ENCODE assay signal across 1 cellular context in genomic region chr4:20809796-20810195, GRCh38.
TF ChIP-seq lines count a peak whose summit lies in the region.

No MANE protein-coding gene starts in this region.

TF ChIP-seq in HCT116, 20 proteins besides CTCF, POLR2A, EP300 and RAD21 (continued from another document):
- peak; percentile 74 for TF ChIP-seq TCF7L2 (IDR thresholded peaks at IDR 0.05; ENCODE audit: borderline replicate concordance, extremely low read depth, insufficient read depth, insufficient read length)
- no peak for TF ChIP-seq CBX3 (IDR thresholded peaks at IDR 0.05; ENCODE audit: low read depth)
- no peak for TF ChIP-seq ELF1 (IDR thresholded peaks at IDR 0.05; ENCODE audit: borderline replicate concordance, low read depth)
- TF ChIP-seq SIN3A (IDR thresholded peaks at IDR 0.05; ENCODE audit: low read depth): no peak
- TF ChIP-seq JUND (IDR thresholded peaks at IDR 0.05): no peak
- no peak for TF ChIP-seq ZBTB33 (IDR thresholded peaks at IDR 0.05; ENCODE audit: extremely low read depth, insufficient replicate concordance, low read length)
- no peak for TF ChIP-seq FOSL1 (IDR thresholded peaks at IDR 0.05; ENCODE audit: low read depth)
- no peak for TF ChIP-seq SRF (IDR thresholded peaks at IDR 0.05; ENCODE audit: low read depth)
- no peak for TF ChIP-seq ZNF274 (IDR thresholded peaks at IDR 0.05; ENCODE audit: low read depth, low read length)
- no peak for TF ChIP-seq CEBPB (IDR thresholded peaks at IDR 0.05; ENCODE audit: low read depth)
- TF ChIP-seq EZH2phosphoT487 (IDR thresholded peaks at IDR 0.05; ENCODE audit: borderline replicate concordance): no peak
- TF ChIP-seq POLR2AphosphoS5 (IDR thresholded peaks at IDR 0.05; ENCODE audit: low read depth, low read length): no peak
